In genomic region chr12:22272596-22272995, GRCh38 we compare ENCODE assay signal across 21 cellular contexts.
"Had no signal": no experiment of that assay in that cellular context is flagged by ENCODE, and none has a peak within 500 bp of the region (broad histone marks: within the 10 kb centered on the region; RNA-seq: fewer than 3 reads in every experiment).

No MANE protein-coding gene starts in this region.

- H3K4me3 Mint-ChIP-seq: activated CD8-positive, alpha-beta T cell treated with anti-CD3 and anti-CD28 coated beads for 36 hours; activated naive CD4-positive, alpha-beta T cell treated with anti-CD3 and anti-CD28 coated beads, Interleukin-2, amount 50 U/mL, for 24 hours; activated T-cell treated with anti-CD3 and anti-CD28 coated beads, Interleukin-2, amount 50 U/mL, for 4 hours; effector memory CD8-positive, alpha-beta T cell; naive thymus-derived CD8-positive, alpha-beta T cell; T-helper 1 cell treated with Interleukin-12 subunit alpha and Interleukin-12 subunit beta and Interleukin-4 antibody, amounts not matched to agents 30 μg/mL and 1 μg/mL, for 36 hours; WTC11 had no signal

- DNase-seq: activated CD4-positive, alpha-beta T cell treated with anti-CD3 and anti-CD28 coated beads for 4 hours; activated CD8-positive, alpha-beta T cell treated with anti-CD3 and anti-CD28 coated beads for 36 hours; activated effector memory CD4-positive, alpha-beta T cell treated with Interleukin-2 at 50 U/mL for 16 hours; activated T-cell treated with anti-CD3 and anti-CD28 coated beads, Interleukin-2, amount 50 U/mL, for 4 hours; adrenal gland; body of pancreas; central memory CD4-positive, alpha-beta T cell; dermis blood vessel endothelial cell; effector memory CD8-positive, alpha-beta T cell; foreskin melanocyte; mucosa of descending colon; naive thymus-derived CD8-positive, alpha-beta T cell; nucleus accumbens; stimulated activated CD4-positive, alpha-beta T cell treated with anti-CD3 and anti-CD28 coated beads, Interleukin-12 subunit alpha, Interleukin-12 subunit beta, amount 100 ng/mL, for 4 hours; stimulated activated CD4-positive, alpha-beta T cell treated with anti-CD3 and anti-CD28 coated beads, Interleukin-2, amount 100 ng/mL, for 24 hours; stomach; uterus had no signal

- H3K4me3 ChIP-seq: adrenal gland, body of pancreas, mucosa of descending colon, stomach, thoracic aorta, uterus had no signal

- H3K4me1 Mint-ChIP-seq: WTC11 had no signal

- H3K27ac ChIP-seq: adrenal gland, body of pancreas, stomach, uterus had no signal

- H3K36me3 Mint-ChIP-seq: naive thymus-derived CD8-positive, alpha-beta T cell; WTC11 had no signal

- H3K9me3 ChIP-seq: adrenal gland, body of pancreas, mucosa of descending colon, stomach, thoracic aorta, uterus had no signal

- H3K4me1 ChIP-seq: body of pancreas had no signal

- H3K36me3 ChIP-seq: adrenal gland, stomach, thoracic aorta, uterus had no signal

- H3K27me3 Mint-ChIP-seq: effector memory CD8-positive, alpha-beta T cell had no signal

- H3K27ac Mint-ChIP-seq: activated CD8-positive, alpha-beta T cell treated with anti-CD3 and anti-CD28 coated beads for 36 hours; activated naive CD4-positive, alpha-beta T cell treated with anti-CD3 and anti-CD28 coated beads, Interleukin-2, amount 50 U/mL, for 24 hours; effector memory CD8-positive, alpha-beta T cell; naive thymus-derived CD8-positive, alpha-beta T cell; T-helper 1 cell treated with Interleukin-12 subunit alpha and Interleukin-12 subunit beta and Interleukin-4 antibody, amounts not matched to agents 30 μg/mL and 1 μg/mL, for 36 hours; WTC11 had no signal

- ATAC-seq: activated CD8-positive, alpha-beta T cell treated with anti-CD3 and anti-CD28 coated beads for 36 hours; activated T-cell treated with anti-CD3 and anti-CD28 coated beads, Interleukin-2, amount 50 U/mL, for 4 hours; body of pancreas; effector memory CD8-positive, alpha-beta T cell; mucosa of descending colon; naive thymus-derived CD8-positive, alpha-beta T cell; WTC11 had no signal

- H3K27me3 ChIP-seq: adrenal gland, body of pancreas, stomach, uterus had no signal

- H3K9me3 Mint-ChIP-seq: activated CD8-positive, alpha-beta T cell treated with anti-CD3 and anti-CD28 coated beads for 36 hours; activated naive CD4-positive, alpha-beta T cell treated with anti-CD3 and anti-CD28 coated beads, Interleukin-2, amount 50 U/mL, for 24 hours; activated T-cell treated with anti-CD3 and anti-CD28 coated beads, Interleukin-2, amount 50 U/mL, for 4 hours; effector memory CD8-positive, alpha-beta T cell; naive thymus-derived CD8-positive, alpha-beta T cell; T-helper 1 cell treated with Interleukin-12 subunit alpha and Interleukin-12 subunit beta and Interleukin-4 antibody, amounts not matched to agents 30 μg/mL and 1 μg/mL, for 36 hours had no signal
